Comparison of ENCODE assay signal across 10 cellular contexts in the genomic region with DNA sequence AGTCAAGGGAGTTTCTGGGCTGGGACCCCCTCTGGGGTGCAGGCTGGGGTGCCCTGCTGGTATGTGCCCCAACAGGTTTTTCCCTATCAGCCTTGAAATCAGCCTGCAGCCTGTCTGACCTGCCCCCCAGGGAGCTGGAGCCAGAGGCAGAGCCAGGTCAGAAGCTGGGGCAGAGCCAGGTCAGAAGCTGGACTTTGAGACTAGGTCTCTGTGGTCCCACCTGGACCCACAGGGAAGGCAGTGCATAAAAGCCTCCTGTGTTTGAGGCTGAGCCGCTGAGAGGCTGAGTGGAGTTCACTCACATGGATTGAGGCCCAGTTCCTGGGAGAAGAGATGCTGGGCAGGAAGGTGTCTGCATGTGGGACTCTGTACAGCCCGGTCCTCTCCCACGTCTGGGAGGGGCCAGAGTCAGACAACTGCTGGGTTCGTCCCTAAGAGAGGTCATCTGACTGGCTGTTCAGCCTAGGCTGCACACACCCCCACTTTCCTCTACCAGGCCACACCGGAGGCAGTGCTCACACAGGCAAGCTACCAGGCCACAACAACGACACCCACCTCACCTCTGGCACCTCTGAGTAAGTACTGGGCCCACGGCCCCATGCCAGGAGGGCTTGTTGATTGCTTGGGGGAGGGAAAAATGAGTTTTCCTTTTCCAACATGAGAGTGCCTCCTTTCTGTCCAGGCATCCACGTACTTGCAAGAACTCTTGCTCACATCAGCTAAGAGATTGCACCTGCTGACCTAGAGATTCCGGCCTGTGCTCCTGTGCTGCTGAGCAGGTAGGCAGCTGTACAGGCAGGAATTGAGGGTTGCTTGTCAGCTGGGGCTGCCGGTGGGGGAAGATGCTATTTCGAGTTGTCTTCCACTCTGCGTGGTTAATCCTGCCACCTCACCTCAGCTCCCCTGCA. TPM values are rescaled to one million over a fixed set of nuclear protein-coding genes. Genes with fewer than 3 reads are reported as not detected.
DNase-seq lines count a peak whose midpoint lies in the region; ATAC-seq and TF ChIP-seq lines count a peak whose summit lies in the region.
"Had no signal": no experiment of that assay in that cellular context is flagged by ENCODE, and none has a peak within 500 bp of the region (broad histone marks: within the 10 kb centered on the region; RNA-seq: fewer than 3 reads in every experiment).

A gene with protein sequence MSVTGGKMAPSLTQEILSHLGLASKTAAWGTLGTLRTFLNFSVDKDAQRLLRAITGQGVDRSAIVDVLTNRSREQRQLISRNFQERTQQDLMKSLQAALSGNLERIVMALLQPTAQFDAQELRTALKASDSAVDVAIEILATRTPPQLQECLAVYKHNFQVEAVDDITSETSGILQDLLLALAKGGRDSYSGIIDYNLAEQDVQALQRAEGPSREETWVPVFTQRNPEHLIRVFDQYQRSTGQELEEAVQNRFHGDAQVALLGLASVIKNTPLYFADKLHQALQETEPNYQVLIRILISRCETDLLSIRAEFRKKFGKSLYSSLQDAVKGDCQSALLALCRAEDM (plus strand): TSS at position 488 of the 908 bp plus-strand sequence. CDS start 814 bp downstream, outside the sequence.

- peaks cover 21% of the 10 kb centered on the region for H3K4me1 Mint-ChIP-seq in stimulated activated memory B cell treated with anti-CD40 and anti-IgM and Interleukin-4, amounts not matched to agents 10 μg/mL and 1 μg/mL and 100 μg/mL, for 72 hours

- DNase-seq in DMS79 treated with DMSO at 0.1 percent for 48 hours (lab: John Stamatoyannopoulos, UW) (peak; percentile 37), DMS79 (lab: John Stamatoyannopoulos, UW) (no peak), OCI-M1 (lab: John Stamatoyannopoulos, UW) (peak; percentile 44), foreskin keratinocyte (no peak), NCI-H2171 treated with DMSO at 0.1 percent for 48 hours (lab: John Stamatoyannopoulos, UW) (no peak), NCI-H2081 treated with DMSO at 0.1 percent for 48 hours (lab: John Stamatoyannopoulos, UW) (no peak)
- DNase-seq: naive thymus-derived CD8-positive, alpha-beta T cell had no signal

- no peaks in the 10 kb centered on the region for H3K27me3 Mint-ChIP-seq in stimulated activated memory B cell treated with anti-CD40 and anti-IgM and Interleukin-4, amounts not matched to agents 10 μg/mL and 1 μg/mL and 100 μg/mL, for 72 hours
- H3K27me3 Mint-ChIP-seq: naive thymus-derived CD8-positive, alpha-beta T cell had no signal

- H3K27me3 ChIP-seq in foreskin keratinocyte = no peaks in the 10 kb centered on the region
- H3K27me3 ChIP-seq: esophagus muscularis mucosa had no signal

- no peak for TF ChIP-seq CTCF in foreskin keratinocyte (conservative IDR thresholded peaks at IDR 0.05)

- ATAC-seq in foreskin keratinocyte (peak; percentile 5), HG02884 (IDR thresholded peaks at IDR 0.05; ENCODE audit: unreplicated experiment) (no peak)
- peak; percentile 9 for ATAC-seq in stimulated activated memory B cell treated with anti-CD40 and anti-IgM and Interleukin-4, amounts not matched to agents 10 μg/mL and 1 μg/mL and 100 μg/mL, for 72 hours
- ATAC-seq: naive thymus-derived CD8-positive, alpha-beta T cell had no signal

- H3K9me3 Mint-ChIP-seq in stimulated activated memory B cell treated with anti-CD40 and anti-IgM and Interleukin-4, amounts not matched to agents 10 μg/mL and 1 μg/mL and 100 μg/mL, for 72 hours = no peaks in the 10 kb centered on the region
- H3K9me3 Mint-ChIP-seq: naive thymus-derived CD8-positive, alpha-beta T cell had no signal

- H3K36me3 Mint-ChIP-seq in stimulated activated memory B cell treated with anti-CD40 and anti-IgM and Interleukin-4, amounts not matched to agents 10 μg/mL and 1 μg/mL and 100 μg/mL, for 72 hours = no peaks in the 10 kb centered on the region
- H3K36me3 Mint-ChIP-seq: naive thymus-derived CD8-positive, alpha-beta T cell had no signal

- no peak within 1 kb of the TSS for H3K27ac ChIP-seq in foreskin keratinocyte
- H3K27ac ChIP-seq: esophagus muscularis mucosa had no signal

- H3K4me1 ChIP-seq in foreskin keratinocyte = peaks cover 12% of the 10 kb centered on the region

- no peak within 1 kb of the TSS for H3K27ac Mint-ChIP-seq in stimulated activated memory B cell treated with anti-CD40 and anti-IgM and Interleukin-4, amounts not matched to agents 10 μg/mL and 1 μg/mL and 100 μg/mL, for 72 hours

- no peak within 1 kb of the TSS for H3K4me3 Mint-ChIP-seq in stimulated activated memory B cell treated with anti-CD40 and anti-IgM and Interleukin-4, amounts not matched to agents 10 μg/mL and 1 μg/mL and 100 μg/mL, for 72 hours
- H3K4me3 Mint-ChIP-seq: naive thymus-derived CD8-positive, alpha-beta T cell had no signal

RNA-seq across cellular contexts. Expression of the gene that starts here (rescaled TPM):
- 0.71 and 0.95 TPM in 2 replicates for total RNA-seq in foreskin keratinocyte
- 0.49 and 0.58 TPM in 2 replicates for polyA plus RNA-seq in foreskin keratinocyte

Comparison
In these comparisons a context has a peak if more than half of its experiments do, and no peak if none do; other contexts are left out.
1. DNase-seq: peak in DMS79 treated with DMSO at 0.1 percent for 48 hours (single experiment) and OCI-M1 (single experiment); none in DMS79 (single experiment), foreskin keratinocyte (0 of 2), NCI-H2171 treated with DMSO at 0.1 percent for 48 hours (single experiment) and NCI-H2081 treated with DMSO at 0.1 percent for 48 hours (single experiment).
2. Peak in ATAC-seq in foreskin keratinocyte; RNA of the gene not detected or under 1 TPM.